Comparison of ENCODE assay signal across 12 cellular contexts in genomic region chr19:43264841-43265663, GRCh38. TPM values are rescaled to one million over a fixed set of nuclear protein-coding genes. Genes with fewer than 3 reads are reported as not detected.
A peak's percentile ranks its signal among the peaks of the same experiment; 100 is the strongest.
DNase-seq lines count a peak whose midpoint lies in the region; FAIRE-seq and TF ChIP-seq lines count a peak whose summit lies in the region.
"Not testable (repeated sequence)": the region's sequence is repeated elsewhere in the genome, so short reads cannot be mapped to it uniquely, and the experiment has no call there.
"Had no signal": no experiment of that assay in that cellular context is flagged by ENCODE, and none has a peak within 500 bp of the region (broad histone marks: within the 10 kb centered on the region; RNA-seq: fewer than 3 reads in every experiment).

No MANE protein-coding gene starts in this region.

- H2BK12ac ChIP-seq in trophoblast cell (ENCODE audit: low read length) = not testable (repeated sequence)

- peak overlapping the region; percentile 50 for H2AFZ ChIP-seq in ACC112 (ENCODE audit: low read length, unreplicated experiment)
- not testable (repeated sequence) for H2AFZ ChIP-seq in trophoblast cell (ENCODE audit: insufficient read depth, low read length, poor library complexity)

- H3K23ac ChIP-seq in trophoblast cell (ENCODE audit: low read length) = not testable (repeated sequence)

- H3K14ac ChIP-seq in trophoblast cell (ENCODE audit: low read length) = not testable (repeated sequence)

- H4K12ac ChIP-seq in trophoblast cell (ENCODE audit: low read depth, low read length) = not testable (repeated sequence)

- H3K79me1 ChIP-seq in trophoblast cell (ENCODE audit: low read length) = not testable (repeated sequence)

- H2BK5ac ChIP-seq in trophoblast cell (ENCODE audit: low read depth, low read length, poor library complexity) = not testable (repeated sequence)

- not testable (repeated sequence) for H3K36me3 ChIP-seq in ACC112 (ENCODE audit: insufficient read depth, low read length); adipocyte (ENCODE audit: control insufficient read depth, insufficient read depth, low read length, severe bottlenecking); trophoblast cell (ENCODE audit: control insufficient read depth in 1 of 2, insufficient read depth in 2 of 2, low read length in 2 of 2)

- H2AK5ac ChIP-seq in trophoblast cell (ENCODE audit: low read length) = not testable (repeated sequence)

- not testable (repeated sequence) for H2BK120ac ChIP-seq in trophoblast cell (ENCODE audit: insufficient read depth, low read length, poor library complexity)

- H3K18ac ChIP-seq in trophoblast cell (ENCODE audit: low read length) = not testable (repeated sequence)

- not testable (repeated sequence) for H3K27me3 ChIP-seq in ACC112 (ENCODE audit: insufficient read depth, low read length); adipocyte (replicated peaks; ENCODE audit: control insufficient read depth, insufficient read depth, low read length); trophoblast cell (ENCODE audit: insufficient read depth, low read length)

- H4K91ac ChIP-seq in trophoblast cell (ENCODE audit: low read depth, low read length) = not testable (repeated sequence)

- H3K4me3 ChIP-seq in ACC112 (ENCODE audit: low read depth, low read length); adipocyte (ENCODE audit: low read length); fibroblast of villous mesenchyme (ENCODE audit: low read depth, low read length); trophoblast cell (ENCODE audit: low read depth, low read length): not testable (repeated sequence)

- H3K9me3 ChIP-seq in adipocyte (ENCODE audit: control insufficient read depth, low read length) = not testable (repeated sequence)
- peaks cover 20% of the 10 kb centered on the region for H3K9me3 ChIP-seq in trophoblast cell (ENCODE audit: insufficient read depth, low read depth, low read length)

- H3K79me2 ChIP-seq in ACC112 (ENCODE audit: control insufficient read depth, insufficient read depth, low read length, unreplicated experiment); trophoblast cell (ENCODE audit: control insufficient read depth, insufficient read depth, low read length, poor library complexity): not testable (repeated sequence)

- H3K4me2 ChIP-seq in trophoblast cell (ENCODE audit: low read length) = not testable (repeated sequence)

- H3K4me1 ChIP-seq in ACC112 (ENCODE audit: control insufficient read depth, insufficient read depth, low read length, unreplicated experiment) = peaks cover 20% of the 10 kb centered on the region
- H3K4me1 ChIP-seq in adipocyte (ENCODE audit: control insufficient read depth, insufficient read depth, low read length); trophoblast cell (ENCODE audit: control insufficient read depth in 1 of 2, insufficient read depth in 2 of 2, low read length in 2 of 2): not testable (repeated sequence)

- WGBS in trophoblast cell (ENCODE audit: extremely low coverage, insufficient coverage, insufficient read length) = no CpG with 5 or more reads among the region's 7 CpGs

- H3K27ac ChIP-seq in ACC112 (ENCODE audit: low read depth, low read length) = peak overlapping the region; percentile 95
- not testable (repeated sequence) for H3K27ac ChIP-seq in trophoblast cell (ENCODE audit: low read depth, low read length)

- H4K8ac ChIP-seq in trophoblast cell (ENCODE audit: low read depth, low read length) = not testable (repeated sequence)

- not testable (repeated sequence) for H3K4ac ChIP-seq in trophoblast cell (ENCODE audit: low read depth, low read length)

- peak; percentile 90 for FAIRE-seq in RCC 7860 (lab: Jason Lieb, UNC)

- not testable (repeated sequence) for H3K9ac ChIP-seq in adipocyte (ENCODE audit: low read length); trophoblast cell (ENCODE audit: low read length)

- TF ChIP-seq CTCF in fibroblast of villous mesenchyme (IDR thresholded peaks at IDR 0.05; ENCODE audit: insufficient read depth, low read depth, low read length) = not testable (repeated sequence)

- DNase-seq in ELF-1 (ENCODE audit: low read depth, low spot score) = peak; percentile 55
- peak; percentile 89 for DNase-seq in HS-5 (ENCODE audit: low read depth)
- DNase-seq in RCC 7860 (ENCODE audit: low spot score) = peak; percentile 88
- DNase-seq in adipocyte (ENCODE audit: low read depth) = peak; percentile 38
- DNase-seq in dedifferentiated amniotic fluid mesenchymal stem cell (ENCODE audit: extremely low spot score) = peak; percentile 18
- DNase-seq in fibroblast of villous mesenchyme (ENCODE audit: low read depth) = peak; percentile 72
- DNase-seq in trophoblast cell = peak; percentile 86 to 90

RNA-seq across cellular contexts. Expression of gene PSG9, which starts 4.3 kb away (rescaled TPM):
- 0.32 and 0.43 TPM in 2 replicates for total RNA-seq in fibroblast of villous mesenchyme
- 0.05 TPM in 1 of 2 replicates, not detected in the other for polyA plus RNA-seq in trophoblast cell (2013)
- total RNA-seq: activated CD8-positive, alpha-beta memory T cell treated with anti-CD3 and anti-CD28 coated beads, Interleukin-2, amount 10 ng/mL, durations not matched to agents 7 days and 5 days; left cardiac atrium; mononuclear cell; tibial nerve had no signal

RNA-seq across cellular contexts. Expression of gene PSG4, which starts 59.6 kb away (rescaled TPM):
- 1.9 and 121 TPM in 2 replicates for total RNA-seq in fibroblast of villous mesenchyme
- polyA plus RNA-seq in trophoblast cell (2013) = 0.18 and 0.19 TPM in 2 replicates
- total RNA-seq: activated CD8-positive, alpha-beta memory T cell treated with anti-CD3 and anti-CD28 coated beads, Interleukin-2, amount 10 ng/mL, durations not matched to agents 7 days and 5 days; left cardiac atrium; mononuclear cell; tibial nerve had no signal

Comparison
In these comparisons a context has a peak if more than half of its experiments do, and no peak if none do; other contexts are left out.
1. DNase-seq: peak in every context shown above with its lines; median percentile 89 in HS-5; 88 in RCC 7860; 88 in trophoblast cell; 72 in fibroblast of villous mesenchyme; 55 in ELF-1; 38 in adipocyte; 18 in dedifferentiated amniotic fluid mesenchymal stem cell.